1 cellular context compared by ENCODE assay signal in the genomic region with DNA sequence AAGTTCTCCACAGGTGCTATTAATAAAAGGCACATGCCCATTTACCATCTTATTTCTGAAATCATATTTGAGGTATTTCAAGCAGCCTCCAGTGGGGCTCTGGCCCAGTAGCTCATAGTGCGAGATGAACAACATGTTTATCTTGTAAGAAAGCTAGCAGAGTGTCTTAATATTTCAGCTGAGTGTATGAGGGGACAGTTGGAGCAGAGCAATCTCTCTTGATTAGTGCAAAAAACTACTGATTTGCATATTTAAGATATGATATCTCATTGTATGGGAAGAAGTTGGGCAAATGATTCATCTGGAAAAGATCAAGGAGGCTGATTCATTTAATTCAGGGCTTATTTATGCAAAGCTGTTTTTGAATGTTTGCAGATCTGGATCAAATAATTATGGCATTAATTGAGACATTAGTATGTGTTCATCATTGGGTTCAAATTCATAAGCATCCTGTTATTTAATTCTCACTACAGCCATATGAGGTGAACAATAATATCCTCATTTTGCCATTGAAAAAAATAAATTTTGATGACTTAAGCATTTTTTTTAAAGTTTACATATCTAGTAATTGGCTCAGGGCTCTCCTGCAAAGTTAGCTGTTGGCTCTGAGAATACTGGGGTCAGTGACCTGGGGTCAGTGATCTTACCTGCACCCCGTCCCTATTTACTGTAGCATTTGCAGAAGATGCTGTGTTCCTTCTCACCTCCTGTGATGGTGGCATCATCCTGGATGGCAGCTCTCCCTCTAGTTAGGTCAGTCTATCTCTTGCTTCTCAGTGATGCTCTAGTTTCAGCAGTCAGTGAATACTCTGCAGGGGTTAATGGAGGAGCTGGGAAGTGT.
TF ChIP-seq lines count a peak whose summit lies in the region.

No MANE protein-coding gene starts in this region.

TF ChIP-seq in IMR-90, 13 proteins besides CTCF, POLR2A, EP300 and RAD21:
- peak; percentile 99 for TF ChIP-seq MAFK (IDR thresholded peaks at IDR 0.05; ENCODE audit: low read depth, low read length)
- no peak for TF ChIP-seq RFX5 (IDR thresholded peaks at IDR 0.05; ENCODE audit: low read depth, low read length)
- no peak for TF ChIP-seq CEBPB (IDR thresholded peaks at IDR 0.05; ENCODE audit: low read depth, low read length)
- TF ChIP-seq MXI1 (IDR thresholded peaks at IDR 0.05; ENCODE audit: borderline replicate concordance, low read depth, low read length), result no peak
- no peak for TF ChIP-seq CHD1 (IDR thresholded peaks at IDR 0.05; ENCODE audit: low read depth, low read length)
- TF ChIP-seq, protein P1, sequence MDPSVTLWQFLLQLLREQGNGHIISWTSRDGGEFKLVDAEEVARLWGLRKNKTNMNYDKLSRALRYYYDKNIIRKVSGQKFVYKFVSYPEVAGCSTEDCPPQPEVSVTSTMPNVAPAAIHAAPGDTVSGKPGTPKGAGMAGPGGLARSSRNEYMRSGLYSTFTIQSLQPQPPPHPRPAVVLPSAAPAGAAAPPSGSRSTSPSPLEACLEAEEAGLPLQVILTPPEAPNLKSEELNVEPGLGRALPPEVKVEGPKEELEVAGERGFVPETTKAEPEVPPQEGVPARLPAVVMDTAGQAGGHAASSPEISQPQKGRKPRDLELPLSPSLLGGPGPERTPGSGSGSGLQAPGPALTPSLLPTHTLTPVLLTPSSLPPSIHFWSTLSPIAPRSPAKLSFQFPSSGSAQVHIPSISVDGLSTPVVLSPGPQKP (IDR thresholded peaks at IDR 0.05; ENCODE audit: borderline replicate concordance, low read depth, low read length), result no peak
- TF ChIP-seq, protein P2, sequence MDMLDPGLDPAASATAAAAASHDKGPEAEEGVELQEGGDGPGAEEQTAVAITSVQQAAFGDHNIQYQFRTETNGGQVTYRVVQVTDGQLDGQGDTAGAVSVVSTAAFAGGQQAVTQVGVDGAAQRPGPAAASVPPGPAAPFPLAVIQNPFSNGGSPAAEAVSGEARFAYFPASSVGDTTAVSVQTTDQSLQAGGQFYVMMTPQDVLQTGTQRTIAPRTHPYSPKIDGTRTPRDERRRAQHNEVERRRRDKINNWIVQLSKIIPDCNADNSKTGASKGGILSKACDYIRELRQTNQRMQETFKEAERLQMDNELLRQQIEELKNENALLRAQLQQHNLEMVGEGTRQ (IDR thresholded peaks at IDR 0.05; ENCODE audit: low read depth, low read length), result no peak
- no peak for TF ChIP-seq RCOR1 (IDR thresholded peaks at IDR 0.05; ENCODE audit: insufficient replicate concordance, low read length)
